21 cellular contexts compared by ENCODE assay signal in the genomic region with DNA sequence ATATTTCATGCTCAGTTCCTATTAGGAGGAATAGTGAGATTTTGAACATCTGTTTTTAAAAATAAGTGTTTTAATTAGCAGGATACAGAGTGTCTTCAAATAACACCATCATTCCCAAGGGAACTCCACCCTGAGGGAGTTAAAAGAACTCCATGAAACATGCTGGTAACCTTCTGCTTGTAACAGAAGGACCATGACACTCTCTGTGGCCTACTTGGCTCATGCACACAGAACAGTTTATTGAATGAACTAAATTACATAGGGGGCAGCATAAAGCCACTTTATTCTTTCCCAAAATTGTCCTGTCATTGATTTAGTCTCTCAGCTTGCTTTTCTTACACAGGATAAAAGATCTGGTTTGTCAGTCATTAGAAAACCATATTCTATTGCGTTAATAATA.
A peak's percentile ranks its signal among the peaks of the same experiment; 100 is the strongest.
DNase-seq lines count a peak whose midpoint lies in the region; ATAC-seq and TF ChIP-seq lines count a peak whose summit lies in the region.
"Had no signal": no experiment of that assay in that cellular context is flagged by ENCODE, and none has a peak within 500 bp of the region (broad histone marks: within the 10 kb centered on the region; RNA-seq: fewer than 3 reads in every experiment).

No MANE protein-coding gene starts in this region.

- no peak overlapping the region for H3K4me2 ChIP-seq in Karpas-422 (ENCODE audit: low read depth, low read length, poor library complexity, severe bottlenecking)
- no peak overlapping the region for H3K4me2 ChIP-seq in PC-3 (ENCODE audit: low read length)

- H3K9me2 ChIP-seq in Karpas-422 (replicated peaks; ENCODE audit: insufficient read depth, low read length): no peaks in the 10 kb centered on the region
- no peaks in the 10 kb centered on the region for H3K9me2 ChIP-seq in PC-3 (replicated peaks; ENCODE audit: low read length)

- TF ChIP-seq CTCF in PC-3 (conservative IDR thresholded peaks at IDR 0.05; ENCODE audit: low read depth, low read length): peak; percentile 20; the same call in 1 of the 2 replicates

- POLR2A ChIA-PET in PC-3 (lab: Charles Lee; ENCODE audit: unreplicated experiment): no interaction called here

- no peaks in the 10 kb centered on the region for H3F3A ChIP-seq in PC-3 (ENCODE audit: low read length, unreplicated experiment)

- H2AFZ ChIP-seq in Karpas-422 (ENCODE audit: low read length) (peak overlapping the region; percentile 10; the same call in 1 of the 2 replicates), PC-3 (ENCODE audit: low read length) (no peak overlapping the region)

- ATAC-seq in PC-3 (no peak), HG03159 (IDR thresholded peaks at IDR 0.05; ENCODE audit: unreplicated experiment) (no peak)
- ATAC-seq: HepG2, K562, Right ventricle myocardium inferior, T-helper 17 cell had no signal

- H4K20me1 ChIP-seq in Karpas-422 (ENCODE audit: insufficient read depth, low read depth, low read length): no peaks in the 10 kb centered on the region
- H4K20me1 ChIP-seq in PC-3 (ENCODE audit: low read length): no peaks in the 10 kb centered on the region

- BruUV-seq in PC-3 (replicated peaks; lab: Mats Ljungman, UMichigan): no TSS peak

- H3K36me3 ChIP-seq in Karpas-422 (ENCODE audit: insufficient read depth, low read length): no peaks in the 10 kb centered on the region
- H3K36me3 ChIP-seq in PC-3 (ENCODE audit: low read depth, low read length): no peaks in the 10 kb centered on the region
- H3K36me3 ChIP-seq: SJSA1 had no signal

- no peak overlapping the region for H3K27ac ChIP-seq in Karpas-422 (ENCODE audit: low read length)
- no peak overlapping the region for H3K27ac ChIP-seq in PC-3 (ENCODE audit: low read length)
- H3K27ac ChIP-seq: HL-60, SJSA1 had no signal

- intact Hi-C loops in PC-3 (cut with micrococcal nuclease): no loop called here

- H3K4me3 ChIP-seq in Karpas-422 (ENCODE audit: low read length) (no peak overlapping the region), PC-3 (ENCODE audit: low read length) (no peak overlapping the region)
- H3K4me3 ChIP-seq: K562, SJSA1 had no signal

- no peaks in the 10 kb centered on the region for H3K79me2 ChIP-seq in Karpas-422 (ENCODE audit: low read length)
- no peaks in the 10 kb centered on the region for H3K79me2 ChIP-seq in PC-3 (ENCODE audit: low read length)

- H3K9ac ChIP-seq in Karpas-422 (ENCODE audit: low read length): no peak overlapping the region
- no peak overlapping the region for H3K9ac ChIP-seq in PC-3 (ENCODE audit: low read length)

- DNase-seq in NCI-H446 treated with DMSO at 0.1 percent for 48 hours (lab: John Stamatoyannopoulos, UW) (peak; percentile 23), NCI-H446 (lab: John Stamatoyannopoulos, UW) (no peak), Karpas-422 (no peak), PC-3 (no peak), cerebellum (ENCODE audit: low spot score) (peak; percentile 12), NCI-H128 (lab: John Stamatoyannopoulos, UW; ENCODE audit: unreplicated experiment) (no peak)
- no peak for DNase-seq in NK-92 treated with Interleukin-12 subunit alpha and Interleukin-12 subunit beta, amount 100 ng/mL, for 24 hours (lab: John Stamatoyannopoulos, UW)
- DNase-seq: EL, H7, MV-4-11, NCI-H1105 treated with DMSO at 0.1 percent for 48 hours, NCI-H1694, NCI-H2081 treated with DMSO at 0.1 percent for 48 hours, NCI-H226, T-helper 17 cell had no signal

- H3K4me1 ChIP-seq in Karpas-422 (ENCODE audit: low read length): no peaks in the 10 kb centered on the region
- H3K4me1 ChIP-seq in PC-3 (ENCODE audit: insufficient read depth, low read length): no peaks in the 10 kb centered on the region
- H3K4me1 ChIP-seq: SJSA1 had no signal

- H3K27me3 ChIP-seq in Karpas-422 (ENCODE audit: low read length) (no peaks in the 10 kb centered on the region), PC-3 (ENCODE audit: low read length) (no peaks in the 10 kb centered on the region)
- H3K27me3 ChIP-seq: SJSA1 had no signal

- peaks cover 3% of the 10 kb centered on the region for H3K9me3 ChIP-seq in Karpas-422 (ENCODE audit: low read length)
- no peaks in the 10 kb centered on the region for H3K9me3 ChIP-seq in PC-3 (ENCODE audit: low read length)
- H3K9me3 ChIP-seq: SJSA1 had no signal

- CTCF ChIA-PET in PC-3 (lab: Charles Lee): no interaction called here

Comparison
In these comparisons a context has a peak if more than half of its experiments do, and no peak if none do; other contexts are left out.
1. DNase-seq: peak in NCI-H446 treated with DMSO at 0.1 percent for 48 hours (single experiment) and cerebellum (single experiment); none in NCI-H446 (0 of 2), Karpas-422 (single experiment), PC-3 (single experiment), NCI-H128 (single experiment) and NK-92 treated with Interleukin-12 subunit alpha and Interleukin-12 subunit beta, amount 100 ng/mL, for 24 hours (single experiment).